ENCODE assay signal across 8 cellular contexts in the genomic region with DNA sequence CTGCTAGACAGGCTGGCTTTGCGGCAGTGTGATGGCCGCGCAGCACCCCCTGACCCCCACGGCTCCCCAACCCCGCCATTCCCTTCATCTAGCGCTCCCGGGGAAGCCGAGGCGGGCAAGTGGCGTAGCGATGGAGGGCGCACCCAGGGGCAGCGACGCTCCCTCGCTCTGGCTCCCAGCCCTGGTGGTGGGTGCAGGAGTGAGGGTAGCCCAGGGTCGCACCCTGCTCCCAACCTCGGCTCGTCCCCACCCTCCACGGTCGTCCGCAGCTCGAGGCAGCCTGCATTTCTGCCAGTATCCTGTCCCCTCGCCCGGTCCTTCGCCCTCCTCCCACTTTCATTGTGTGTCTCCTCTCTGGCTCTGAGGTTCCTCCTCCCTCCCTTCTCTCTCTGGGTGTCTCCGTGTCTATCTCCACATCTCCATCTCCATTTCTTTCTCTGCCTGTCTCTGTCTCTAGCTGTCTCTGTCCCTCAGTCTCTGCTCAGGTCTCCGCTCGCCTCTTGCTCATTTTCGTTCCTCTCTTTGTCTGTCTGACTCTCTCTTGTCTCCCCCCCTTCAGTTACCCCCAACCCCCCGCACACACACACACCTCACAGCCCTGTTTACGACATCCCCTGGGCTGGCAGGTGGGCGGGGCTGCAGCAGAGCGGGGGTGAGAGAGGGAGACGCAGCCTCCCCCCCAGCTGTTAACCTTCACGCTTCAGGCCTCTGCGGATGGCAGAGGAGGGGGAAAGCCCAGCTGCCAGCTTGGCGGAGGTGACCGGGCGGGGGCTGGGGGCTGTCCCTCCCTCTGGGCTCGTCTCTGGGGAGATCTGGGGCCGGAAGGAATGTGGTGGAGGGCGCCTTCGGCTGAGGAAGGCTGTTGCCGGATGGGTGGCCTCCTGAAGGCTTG. TPM values are rescaled to one million over a fixed set of nuclear protein-coding genes. Genes with fewer than 3 reads are reported as not detected.
DNase-seq lines count a peak whose midpoint lies in the region; ATAC-seq, FAIRE-seq and TF ChIP-seq lines count a peak whose summit lies in the region.

No MANE protein-coding gene starts in this region.

- no peak for FAIRE-seq in kidney (lab: Jason Lieb, UNC)

- ATAC-seq in GM18502 (IDR thresholded peaks at IDR 0.05; ENCODE audit: poor library complexity, unreplicated experiment), result peak; percentile 49
- ATAC-seq in HG02852 (IDR thresholded peaks at IDR 0.05; ENCODE audit: unreplicated experiment), result peak; percentile 41
- ATAC-seq in HG02840 (IDR thresholded peaks at IDR 0.05; ENCODE audit: low FRiP score, unreplicated experiment), result no peak
- ATAC-seq in HG03469 (IDR thresholded peaks at IDR 0.05; ENCODE audit: unreplicated experiment), result no peak

- H3K9me3 ChIP-seq in SU-DHL-6 (ENCODE audit: insufficient read depth, low read length) (no peaks in the 10 kb centered on the region), ascending aorta (no peaks in the 10 kb centered on the region), kidney (ENCODE audit: control insufficient read depth in 1 of 2, low read length in 2 of 2) (no peaks in the 10 kb centered on the region)

- H3K36me3 ChIP-seq in SU-DHL-6 (ENCODE audit: low read length), result no peaks in the 10 kb centered on the region
- H3K36me3 ChIP-seq in ascending aorta, result no peaks in the 10 kb centered on the region
- no peaks in the 10 kb centered on the region for H3K36me3 ChIP-seq in kidney (ENCODE audit: control insufficient read depth in 1 of 2, insufficient read depth in 2 of 2, low read length in 2 of 2)

- H3K27me3 ChIP-seq in SU-DHL-6 (ENCODE audit: low read length) (no peaks in the 10 kb centered on the region), ascending aorta (no peaks in the 10 kb centered on the region)

- H3K4me3 ChIP-seq in SU-DHL-6 (ENCODE audit: insufficient read depth, low read length, poor library complexity, severe bottlenecking) (peak overlapping the region; percentile 31), ascending aorta (peak overlapping the region; percentile 51 to 75), kidney (ENCODE audit: low read length in 2 of 2) (peak overlapping the region; percentile 40 to 49)

- no peaks in the 10 kb centered on the region for H4K20me1 ChIP-seq in SU-DHL-6 (ENCODE audit: low read depth, low read length)

- H3K4me1 ChIP-seq in ascending aorta (peaks cover 14 to 32% of the 10 kb centered on the region in 2 donors), kidney (ENCODE audit: control insufficient read depth in 1 of 2, insufficient read depth in 1 of 2, low read depth in 1 of 2, low read length in 2 of 2) (peaks cover 12 to 21% of the 10 kb centered on the region in 2 donors)

- H3K9ac ChIP-seq in SU-DHL-6 (ENCODE audit: low read length) (peak overlapping the region; percentile 40), kidney (ENCODE audit: low read length in 2 of 2) (peak overlapping the region in 1 of 2 donors; percentile 34)

- peak overlapping the region; percentile 50 for H3K4me2 ChIP-seq in SU-DHL-6 (ENCODE audit: low read depth, low read length, poor library complexity, severe bottlenecking)

- H3F3A ChIP-seq in SU-DHL-6 (ENCODE audit: insufficient read depth), result peaks cover 3% of the 10 kb centered on the region; the same call in 1 of the 2 replicates

- peak overlapping the region; percentile 44 for H2AFZ ChIP-seq in SU-DHL-6 (ENCODE audit: low read depth, low read length, severe bottlenecking)

- intact Hi-C loops in ascending aorta (cut with DNase I) (loop anchor here (1.0 to 5.0 kb wide), 3 partner anchors 50 to 230 kb away; partner anchors contain the start of gene CXXC5), kidney (cut with DNase I) (no loop called here)

- no peak for DNase-seq in ascending aorta (ENCODE audit: low spot score in 2 of 2)
- peak; percentile 87 for DNase-seq in kidney
- DNase-seq in stimulated activated CD4-positive, alpha-beta T cell treated with anti-CD3 and anti-CD28 coated beads, Interleukin-4, amount 100 ng/mL, for 1 hour, result peak; percentile 74

- H3K27ac ChIP-seq in SU-DHL-6 (ENCODE audit: low read depth, low read length), result peak overlapping the region; percentile 59
- H3K27ac ChIP-seq in ascending aorta, result peak overlapping the region in 1 of 2 donors; percentile 77
- H3K27ac ChIP-seq in kidney (ENCODE audit: low read depth in 2 of 2, low read length in 2 of 2), result no peak overlapping the region

- TF ChIP-seq CTCF in SU-DHL-6 (IDR thresholded peaks at IDR 0.05; ENCODE audit: insufficient read depth, low read length, poor library complexity, severe bottlenecking) (no peak), ascending aorta (IDR thresholded peaks at IDR 0.05) (no peak), kidney (IDR thresholded peaks at IDR 0.05; ENCODE audit: borderline replicate concordance, extremely low read depth, insufficient read depth) (no peak)

- no peaks in the 10 kb centered on the region for H3K79me2 ChIP-seq in SU-DHL-6 (ENCODE audit: insufficient read depth, low read length)

- H3K9me2 ChIP-seq in SU-DHL-6 (replicated peaks; ENCODE audit: insufficient read depth, low read length), result no peaks in the 10 kb centered on the region

RNA-seq across cellular contexts. Expression of gene PSD2, which starts 48.7 kb away (rescaled TPM):
- total RNA-seq in ascending aorta (not detected), kidney (0.13 TPM)
- 0.09 TPM for polyA plus RNA-seq in kidney (ENCODE audit: insufficient read depth, low read depth, low replicate concordance)

Comparison
In these comparisons a context has a peak if more than half of its experiments do, and no peak if none do; other contexts are left out.
1. ATAC-seq: peak in GM18502 (single experiment) and HG02852 (single experiment); none in HG02840 (single experiment) and HG03469 (single experiment).
2. DNase-seq: peak in kidney (single experiment) and stimulated activated CD4-positive, alpha-beta T cell treated with anti-CD3 and anti-CD28 coated beads, Interleukin-4, amount 100 ng/mL, for 1 hour (single experiment); none in ascending aorta (0 of 2).
3. Peak in every context shown above with its lines, with median percentiles within 50 percentile points of each other: H3K4me3 ChIP-seq.